In the genomic region with DNA sequence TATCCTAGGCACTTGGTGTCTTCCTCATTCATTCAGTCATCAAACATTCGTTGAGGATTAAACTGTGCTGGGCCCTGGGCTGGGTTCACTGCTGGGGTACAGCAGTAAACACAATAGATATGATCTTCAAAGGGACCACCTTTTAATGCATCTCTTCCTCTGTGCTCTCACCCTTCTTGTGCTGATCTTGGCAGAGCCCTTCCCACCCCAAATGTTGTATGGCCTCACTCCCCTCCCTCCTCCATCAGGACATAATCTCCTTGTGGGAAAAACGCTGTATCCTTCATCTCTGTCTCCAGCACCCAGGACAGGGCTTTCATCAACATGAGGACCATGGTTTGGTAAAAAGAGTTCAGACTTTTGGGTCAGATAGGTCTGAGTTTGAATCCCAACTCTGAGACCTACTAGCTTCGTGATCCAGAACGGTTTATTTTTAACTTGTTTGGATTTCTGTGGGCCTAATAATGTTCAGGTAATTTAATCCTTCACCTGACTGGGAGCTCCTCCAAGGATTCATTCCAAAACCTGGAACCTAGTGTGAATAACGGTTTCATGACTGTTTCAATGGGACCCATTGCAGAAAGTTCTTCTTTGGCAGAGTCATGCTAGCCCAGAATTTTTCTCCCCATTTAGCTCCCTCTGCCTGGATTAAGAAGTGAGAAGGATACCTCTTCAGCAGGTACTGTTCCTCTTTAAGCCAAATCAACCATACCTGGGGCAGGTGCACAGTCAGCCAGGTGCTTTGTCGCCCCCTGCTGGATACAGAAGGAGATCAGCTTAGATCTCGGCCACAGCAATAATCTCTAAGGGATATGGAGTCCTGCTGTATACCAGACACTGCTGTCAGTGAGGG, we compare ENCODE assay signal across 8 cellular contexts.
DNase-seq lines count a peak whose midpoint lies in the region; ATAC-seq and FAIRE-seq lines count a peak whose summit lies in the region.

No MANE protein-coding gene starts in this region.

- no peak overlapping the region for H3K27ac Mint-ChIP-seq in activated naive CD4-positive, alpha-beta T cell treated with anti-CD3 and anti-CD28 coated beads, Interleukin-2, amount 10 ng/mL, durations not matched to agents 7 days and 5 days

- H3K4me3 Mint-ChIP-seq in activated naive CD4-positive, alpha-beta T cell treated with anti-CD3 and anti-CD28 coated beads, Interleukin-2, amount 10 ng/mL, durations not matched to agents 7 days and 5 days: no peak overlapping the region

- ATAC-seq in HG02610 (IDR thresholded peaks at IDR 0.05; ENCODE audit: unreplicated experiment): peak; percentile 48
- no peak for ATAC-seq in HG03095 (IDR thresholded peaks at IDR 0.05; ENCODE audit: unreplicated experiment)

- no peak for FAIRE-seq in RCC 7860 (lab: Jason Lieb, UNC)

- H3K4me1 Mint-ChIP-seq in activated naive CD4-positive, alpha-beta T cell treated with anti-CD3 and anti-CD28 coated beads, Interleukin-2, amount 10 ng/mL, durations not matched to agents 7 days and 5 days: peaks cover 13% of the 10 kb centered on the region

- DNase-seq in DMS153 treated with DMSO at 0.1 percent for 48 hours (lab: John Stamatoyannopoulos, UW; ENCODE audit: unreplicated experiment): peak; percentile 16
- no peak for DNase-seq in DMS153 (lab: John Stamatoyannopoulos, UW)
- peak; percentile 10 for DNase-seq in RCC 7860 (ENCODE audit: low spot score)
- peak; percentile 84 for DNase-seq in activated naive CD4-positive, alpha-beta T cell treated with anti-CD3 and anti-CD28 coated beads, Interleukin-2, amount 10 ng/mL, durations not matched to agents 7 days and 5 days
- DNase-seq in kidney glomerular epithelial cell (lab: John Stamatoyannopoulos, UW): peak; percentile 13
- peak; percentile 54 to 84 (median 68) for DNase-seq in stimulated activated naive CD4-positive, alpha-beta T cell (lab: John Stamatoyannopoulos, UW)

- CTCF ChIA-PET in activated naive CD4-positive, alpha-beta T cell treated with anti-CD3 and anti-CD28 coated beads, Interleukin-2, amount 10 ng/mL, durations not matched to agents 7 days and 5 days (lab: Charles Lee): interaction anchor here (0.8 to 14.2 kb wide), 11 partner anchors 10 to 389 kb away, joined by 3 to 470 read pairs (median 4); no protein-coding TSS in a partner anchor

- H3K27me3 Mint-ChIP-seq in activated naive CD4-positive, alpha-beta T cell treated with anti-CD3 and anti-CD28 coated beads, Interleukin-2, amount 10 ng/mL, durations not matched to agents 7 days and 5 days: peaks cover 66% of the 10 kb centered on the region

- no peaks in the 10 kb centered on the region for H3K9me3 Mint-ChIP-seq in activated naive CD4-positive, alpha-beta T cell treated with anti-CD3 and anti-CD28 coated beads, Interleukin-2, amount 10 ng/mL, durations not matched to agents 7 days and 5 days

- no peaks in the 10 kb centered on the region for H3K36me3 Mint-ChIP-seq in activated naive CD4-positive, alpha-beta T cell treated with anti-CD3 and anti-CD28 coated beads, Interleukin-2, amount 10 ng/mL, durations not matched to agents 7 days and 5 days
